12 cellular contexts compared by ENCODE assay signal in the genomic region with DNA sequence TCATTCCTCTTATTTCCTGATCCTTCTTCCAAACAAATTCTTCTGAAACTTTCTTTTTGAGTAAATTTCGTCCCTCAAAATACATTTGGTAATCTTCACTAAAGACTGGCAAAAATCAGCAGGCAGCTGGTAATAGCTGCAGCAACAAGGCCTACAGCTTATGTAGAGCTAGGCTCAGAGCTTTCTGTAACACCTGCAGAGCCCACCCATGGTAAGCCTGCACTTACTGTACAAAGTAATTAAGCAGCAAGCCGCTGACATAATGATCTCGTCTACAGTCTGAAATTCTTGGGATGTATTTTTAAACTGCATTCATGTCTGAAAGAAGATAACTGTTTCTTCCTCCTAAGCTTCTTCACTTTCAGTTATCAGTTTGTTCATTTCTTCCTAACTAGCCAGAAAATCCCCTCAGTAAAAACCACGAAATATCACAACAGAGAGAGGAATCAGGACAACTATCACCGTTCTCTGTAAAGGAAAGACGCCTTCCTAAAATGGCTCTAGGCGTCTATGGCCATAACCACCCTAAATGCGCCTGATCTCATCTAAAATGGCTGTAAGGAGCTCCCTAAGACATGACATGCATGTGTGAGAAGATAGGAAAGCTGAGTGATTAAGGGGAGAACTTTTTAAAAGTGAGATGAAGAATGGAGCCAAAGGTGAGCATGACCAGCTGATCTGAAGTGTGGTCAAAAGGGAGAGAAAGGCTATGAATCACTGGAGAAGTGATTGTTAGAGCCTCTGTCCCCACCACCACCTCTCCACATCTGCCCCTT. TPM values are rescaled to one million over a fixed set of nuclear protein-coding genes. Genes with fewer than 3 reads are reported as not detected.
DNase-seq lines count a peak whose midpoint lies in the region; ATAC-seq, FAIRE-seq and TF ChIP-seq lines count a peak whose summit lies in the region.
"Had no signal": no experiment of that assay in that cellular context is flagged by ENCODE, and none has a peak within 500 bp of the region (broad histone marks: within the 10 kb centered on the region; RNA-seq: fewer than 3 reads in every experiment).

No MANE protein-coding gene starts in this region.

- 87% methylated on average over 8 of the region's 8 CpGs for WGBS in mesenchymal stem cell

- no peak overlapping the region for H3K4me2 ChIP-seq in mesenchymal stem cell (ENCODE audit: low read length, poor library complexity, severe bottlenecking)

- H2BK15ac ChIP-seq in mesenchymal stem cell (ENCODE audit: low read depth, poor library complexity, severe bottlenecking) = no peak overlapping the region

- H2AFZ ChIP-seq in mesenchymal stem cell (ENCODE audit: low read depth, low read length) = no peak overlapping the region

- peaks cover 10% of the 10 kb centered on the region for H3K79me1 ChIP-seq in mesenchymal stem cell (replicated peaks; ENCODE audit: low read length, poor library complexity, severe bottlenecking)

- H3K36me3 ChIP-seq in mesenchymal stem cell (ENCODE audit: control insufficient read depth in 1 of 2, insufficient read depth in 2 of 2, low read depth in 1 of 2, low read length in 2 of 2) = peaks cover 2 to 27% of the 10 kb centered on the region in 2 experiments

- H2AK5ac ChIP-seq in mesenchymal stem cell (ENCODE audit: low read length, severe bottlenecking) = no peak overlapping the region

- no peak overlapping the region for H4K91ac ChIP-seq in mesenchymal stem cell (ENCODE audit: low read length)

- H3K27ac ChIP-seq in mesenchymal stem cell (ENCODE audit: low read length, poor library complexity, severe bottlenecking) = no peak overlapping the region

- H3K18ac ChIP-seq in mesenchymal stem cell (ENCODE audit: low read depth in 1 of 2, low read length in 2 of 2) = no peak overlapping the region

- H3K14ac ChIP-seq in mesenchymal stem cell (ENCODE audit: low read length in 2 of 2) = peak overlapping the region in 1 of 2 experiments; percentile 80

- no peak overlapping the region for H3K4ac ChIP-seq in mesenchymal stem cell (ENCODE audit: low read depth in 1 of 2, low read length in 2 of 2)

- peaks cover 8% of the 10 kb centered on the region for H3K4me1 ChIP-seq in mesenchymal stem cell (ENCODE audit: control insufficient read depth, insufficient read depth, low read depth, low read length)

- H3K9ac ChIP-seq in mesenchymal stem cell (ENCODE audit: low read length) = no peak overlapping the region

- no peaks in the 10 kb centered on the region for H3K27me3 ChIP-seq in mesenchymal stem cell (ENCODE audit: control insufficient read depth in 1 of 2, insufficient read depth in 1 of 2, low read length in 2 of 2)

- peak overlapping the region; percentile 25 for H2BK5ac ChIP-seq in mesenchymal stem cell (ENCODE audit: low read depth, low read length, poor library complexity, severe bottlenecking)

- H2BK12ac ChIP-seq in mesenchymal stem cell (ENCODE audit: low read length in 2 of 2) = peak overlapping the region in 1 of 2 experiments; percentile 7

- no peak overlapping the region for H3K4me3 ChIP-seq in mesenchymal stem cell (ENCODE audit: insufficient read depth in 1 of 2, low read depth in 1 of 2, low read length in 2 of 2)

- ATAC-seq in GM21723 (IDR thresholded peaks at IDR 0.05; ENCODE audit: unreplicated experiment) (peak; percentile 51), GM18517 (IDR thresholded peaks at IDR 0.05; ENCODE audit: unreplicated experiment) (no peak)
- ATAC-seq: left colon had no signal

- peak; percentile 23; the same call in 1 of the 2 replicates for TF ChIP-seq POLR2A in GM12892 (IDR thresholded peaks at IDR 0.05; ENCODE audit: low read depth, low read length)

- no peak for DNase-seq in GM12892 (ENCODE audit: insufficient read length)
- DNase-seq in RPMI7951 (ENCODE audit: low read depth) = peak; percentile 9
- no peak for DNase-seq in mesenchymal stem cell
- DNase-seq in islet precursor cell = no peak
- DNase-seq in middle frontal gyrus (ENCODE audit: extremely low spot score, low spot score) = no peak
- DNase-seq in RCC 7860 (ENCODE audit: low spot score) = no peak
- DNase-seq: activated gamma-delta T cell treated with Interleukin-2 at 50 U/mL for 16 hours, left colon, SHP77 treated with DMSO at 0.1 percent for 48 hours had no signal

- H4K8ac ChIP-seq in mesenchymal stem cell (ENCODE audit: low read length) = no peak overlapping the region

- no peaks in the 10 kb centered on the region for H3K9me3 ChIP-seq in mesenchymal stem cell (ENCODE audit: control insufficient read depth, low read length)

- no peak overlapping the region for H3K23ac ChIP-seq in mesenchymal stem cell (ENCODE audit: low read length in 2 of 2)

- H2BK120ac ChIP-seq in mesenchymal stem cell (ENCODE audit: low read depth, low read length) = no peak overlapping the region

- peak; percentile 98 for FAIRE-seq in GM12892 (lab: Jason Lieb, UNC)
- FAIRE-seq in RCC 7860 (lab: Jason Lieb, UNC) = no peak
- FAIRE-seq: H54 had no signal

RNA-seq across cellular contexts. Expression of gene DENND5A, which starts 56.2 kb away (rescaled TPM):
- 49.2 TPM for polyA plus RNA-seq in GM12892 (2012; ENCODE audit: missing spikeins)
- total RNA-seq in RPMI7951 (2014; rRNA removed; shearing (Covaris generic)) = 70.5 and 80.6 TPM in 2 replicates
- 55.3 TPM for polyA plus RNA-seq in mesenchymal stem cell (2013, experiment 1 of 2)
- 56.6 TPM for polyA plus RNA-seq in mesenchymal stem cell (2013, experiment 2 of 2)
